34 cellular contexts compared by ENCODE assay signal in genomic region chr18:53324353-53324752, GRCh38.
"Had no signal": no experiment of that assay in that cellular context is flagged by ENCODE, and none has a peak within 500 bp of the region (broad histone marks: within the 10 kb centered on the region; RNA-seq: fewer than 3 reads in every experiment).

No MANE protein-coding gene starts in this region.

- H3K9me3 ChIP-seq: MG63 had no signal

- H3K4me3 ChIP-seq: MG63 had no signal

- H3K27me3 ChIP-seq: MG63 had no signal

- H3K36me3 ChIP-seq: MG63 had no signal

- DNase-seq: Karpas-422, Kasumi-1, MG63, MM.1S, NCI-H1048, NCI-H1092, NCI-H1092 treated with DMSO at 0.1 percent for 48 hours, NCI-H1105, NCI-H1105 treated with DMSO at 0.1 percent for 48 hours, NCI-H1417, NCI-H1417 treated with DMSO at 0.1 percent for 48 hours, NCI-H1436, NCI-H1436 treated with DMSO at 0.1 percent for 48 hours, NCI-H146, NCI-H1694, NCI-H1694 treated with DMSO at 0.1 percent for 48 hours, NCI-H187, NCI-H187 treated with DMSO at 0.1 percent for 48 hours, NCI-H1930, NCI-H2029, NCI-H2029 treated with DMSO at 0.1 percent for 48 hours, NCI-H2081, NCI-H2081 treated with DMSO at 0.1 percent for 48 hours, NCI-H2107, NCI-H2171, NCI-H2171 treated with DMSO at 0.1 percent for 48 hours, NCI-H2227 treated with DMSO at 0.1 percent for 48 hours, NCI-H226, NCI-H345, NCI-H446, NCI-H446 treated with DMSO at 0.1 percent for 48 hours, NCI-H510A, NCI-H510A treated with DMSO at 0.1 percent for 48 hours, NCI-H524 had no signal
